ENCODE assay signal across 29 cellular contexts in genomic region chr13:89520468-89520867, GRCh38.
"Had no signal": no experiment of that assay in that cellular context is flagged by ENCODE, and none has a peak within 500 bp of the region (broad histone marks: within the 10 kb centered on the region; RNA-seq: fewer than 3 reads in every experiment).

No MANE protein-coding gene starts in this region.

- H3K36me3 ChIP-seq: colonic mucosa, gastroesophageal sphincter, suprapubic skin, tibial nerve had no signal

- H3K9me3 ChIP-seq: colonic mucosa, gastroesophageal sphincter, suprapubic skin, tibial nerve had no signal

- H3K36me3 Mint-ChIP-seq: activated naive CD4-positive, alpha-beta T cell treated with anti-CD3 and anti-CD28 coated beads, Interleukin-2, amount 50 U/mL, for 24 hours; memory B cell; naive thymus-derived CD8-positive, alpha-beta T cell; stimulated activated naive B cell treated with anti-CD40 and anti-IgM and Interleukin-4, amounts not matched to agents 10 μg/mL and 1 μg/mL and 100 μg/mL, for 72 hours had no signal

- DNase-seq: activated CD4-positive, alpha-beta T cell treated with anti-CD3 and anti-CD28 coated beads, Interleukin-2, amount 50 U/mL, for 1 hour; activated CD8-positive, alpha-beta T cell treated with anti-CD3 and anti-CD28 coated beads for 36 hours; activated gamma-delta T cell treated with Interleukin-2 at 50 U/mL for 16 hours; activated naive CD8-positive, alpha-beta T cell treated with anti-CD3 and anti-CD28 coated beads, Interleukin-2, amount 50 U/mL, for 24 hours; activated T-cell treated with anti-CD3 and anti-CD28 coated beads, Interleukin-2, amount 50 U/mL, for 4 hours; amygdala; cerebellar nuclear complex; colonic mucosa; effector CD8-positive, alpha-beta T cell; erythroblast; hippocampal formation; left colon; midbrain; naive thymus-derived CD8-positive, alpha-beta T cell; nucleus accumbens; right cardiac atrium; stimulated activated CD4-positive, alpha-beta T cell treated with anti-CD3 and anti-CD28 coated beads, Interleukin-15, amount 100 ng/mL, for 24 hours; stimulated activated CD4-positive, alpha-beta T cell treated with anti-CD3 and anti-CD28 coated beads, Interleukin-2, amount 100 ng/mL, for 24 hours; stimulated activated naive B cell treated with anti-CD40 and anti-IgM and Interleukin-4, amounts not matched to agents 10 μg/mL and 1 μg/mL and 100 μg/mL, for 72 hours; T-helper 2 cell had no signal

- H3K4me3 ChIP-seq: colonic mucosa, gastroesophageal sphincter, suprapubic skin, tibial nerve had no signal

- H3K27ac ChIP-seq: colonic mucosa, gastroesophageal sphincter, parathyroid adenoma, suprapubic skin, tibial nerve had no signal

- ATAC-seq: activated CD8-positive, alpha-beta T cell treated with anti-CD3 and anti-CD28 coated beads for 36 hours; activated naive CD8-positive, alpha-beta T cell treated with anti-CD3 and anti-CD28 coated beads, Interleukin-2, amount 50 U/mL, for 24 hours; activated T-cell treated with anti-CD3 and anti-CD28 coated beads, Interleukin-2, amount 50 U/mL, for 4 hours; activated T-helper 17 cell treated with anti-CD3 and anti-CD28 coated beads, Interleukin-2, amount 50 U/mL, for 72 hours; gastroesophageal sphincter; left colon; naive thymus-derived CD8-positive, alpha-beta T cell; right cardiac atrium; stimulated activated naive B cell treated with anti-CD40 and anti-IgM and Interleukin-4, amounts not matched to agents 10 μg/mL and 1 μg/mL and 100 μg/mL, for 72 hours; WTC11 had no signal

- H3K27me3 Mint-ChIP-seq: activated CD8-positive, alpha-beta T cell treated with anti-CD3 and anti-CD28 coated beads for 36 hours; activated naive CD4-positive, alpha-beta T cell treated with anti-CD3 and anti-CD28 coated beads, Interleukin-2, amount 50 U/mL, for 24 hours; activated naive CD8-positive, alpha-beta T cell treated with anti-CD3 and anti-CD28 coated beads, Interleukin-2, amount 50 U/mL, for 24 hours; activated T-helper 17 cell treated with anti-CD3 and anti-CD28 coated beads, Interleukin-2, amount 50 U/mL, for 72 hours; memory B cell; naive thymus-derived CD8-positive, alpha-beta T cell; stimulated activated naive B cell treated with anti-CD40 and anti-IgM and Interleukin-4, amounts not matched to agents 10 μg/mL and 1 μg/mL and 100 μg/mL, for 72 hours had no signal

- H3K4me1 ChIP-seq: colonic mucosa, gastroesophageal sphincter, parathyroid adenoma, suprapubic skin, tibial nerve had no signal

- H3K4me1 Mint-ChIP-seq: activated naive CD4-positive, alpha-beta T cell treated with anti-CD3 and anti-CD28 coated beads, Interleukin-2, amount 50 U/mL, for 24 hours; activated naive CD8-positive, alpha-beta T cell treated with anti-CD3 and anti-CD28 coated beads, Interleukin-2, amount 50 U/mL, for 24 hours; activated T-helper 17 cell treated with anti-CD3 and anti-CD28 coated beads, Interleukin-2, amount 50 U/mL, for 72 hours; memory B cell; naive thymus-derived CD8-positive, alpha-beta T cell; stimulated activated naive B cell treated with anti-CD40 and anti-IgM and Interleukin-4, amounts not matched to agents 10 μg/mL and 1 μg/mL and 100 μg/mL, for 72 hours had no signal

- H3K27me3 ChIP-seq: colonic mucosa, gastroesophageal sphincter, suprapubic skin, tibial nerve had no signal

- H3K4me3 Mint-ChIP-seq: activated CD8-positive, alpha-beta T cell treated with anti-CD3 and anti-CD28 coated beads for 36 hours; activated naive CD4-positive, alpha-beta T cell treated with anti-CD3 and anti-CD28 coated beads, Interleukin-2, amount 50 U/mL, for 24 hours; activated naive CD8-positive, alpha-beta T cell treated with anti-CD3 and anti-CD28 coated beads, Interleukin-2, amount 50 U/mL, for 24 hours; activated T-cell treated with anti-CD3 and anti-CD28 coated beads, Interleukin-2, amount 50 U/mL, for 4 hours; activated T-helper 17 cell treated with anti-CD3 and anti-CD28 coated beads, Interleukin-2, amount 50 U/mL, for 72 hours; memory B cell; naive thymus-derived CD8-positive, alpha-beta T cell; neural crest cell; stimulated activated naive B cell treated with anti-CD40 and anti-IgM and Interleukin-4, amounts not matched to agents 10 μg/mL and 1 μg/mL and 100 μg/mL, for 72 hours; WTC11 had no signal

- H3K27ac Mint-ChIP-seq: activated CD8-positive, alpha-beta T cell treated with anti-CD3 and anti-CD28 coated beads for 36 hours; activated naive CD4-positive, alpha-beta T cell treated with anti-CD3 and anti-CD28 coated beads, Interleukin-2, amount 50 U/mL, for 24 hours; activated naive CD8-positive, alpha-beta T cell treated with anti-CD3 and anti-CD28 coated beads, Interleukin-2, amount 50 U/mL, for 24 hours; activated T-helper 17 cell treated with anti-CD3 and anti-CD28 coated beads, Interleukin-2, amount 50 U/mL, for 72 hours; memory B cell; naive thymus-derived CD8-positive, alpha-beta T cell; stimulated activated naive B cell treated with anti-CD40 and anti-IgM and Interleukin-4, amounts not matched to agents 10 μg/mL and 1 μg/mL and 100 μg/mL, for 72 hours; WTC11 had no signal
